ENCODE assay signal across 13 cellular contexts in the genomic region with DNA sequence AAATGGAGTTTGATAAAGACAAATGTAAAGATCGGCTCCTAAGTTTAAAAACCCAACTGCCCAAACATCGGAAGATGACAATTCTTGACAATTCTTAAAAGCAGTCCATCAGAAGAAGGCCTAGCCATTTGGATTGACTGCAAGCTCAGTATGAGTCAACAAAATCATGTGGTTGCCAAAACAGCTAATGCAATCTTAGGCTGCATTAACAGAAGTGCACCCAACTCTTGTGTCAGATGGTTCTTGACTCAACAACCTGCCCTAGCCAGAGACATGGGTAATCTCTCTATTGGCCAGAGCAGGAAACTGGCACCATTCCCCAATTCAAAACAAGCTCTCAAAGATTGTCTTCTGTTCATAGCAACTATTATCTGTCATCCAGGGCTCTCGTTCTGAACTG. TPM values are rescaled to one million over a fixed set of nuclear protein-coding genes. Genes with fewer than 3 reads are reported as not detected.
DNase-seq lines count a peak whose midpoint lies in the region; ATAC-seq, FAIRE-seq and TF ChIP-seq lines count a peak whose summit lies in the region.
"Had no signal": no experiment of that assay in that cellular context is flagged by ENCODE, and none has a peak within 500 bp of the region (broad histone marks: within the 10 kb centered on the region; RNA-seq: fewer than 3 reads in every experiment).

No MANE protein-coding gene starts in this region.

- intact Hi-C loops in HepG2 (cut with micrococcal nuclease; ENCODE audit: unreplicated experiment): no loop called here

- WGBS in liver: 82% methylated on average over 3 of the region's 3 CpGs
- WGBS in HepG2 (ENCODE audit: low lambda C conversion rate): 55% methylated on average over 3 of the region's 3 CpGs
- 69 to 71% methylated on average over 3 of the region's 3 CpGs for WGBS in upper lobe of left lung, 2 donors
- WGBS in trophoblast cell (ENCODE audit: extremely low coverage, insufficient coverage, insufficient read length): no CpG with 5 or more reads among the region's 3 CpGs

- CTCF ChIA-PET in HepG2 (lab: Yijun Ruan, JAX; ENCODE audit: low intra/inter-chr PET ratio, low total read pairs): no interaction called here

- H3K79me1 ChIP-seq in trophoblast cell (ENCODE audit: low read length): no peaks in the 10 kb centered on the region

- H2AFZ ChIP-seq in HepG2 (ENCODE audit: low read length): no peak overlapping the region
- H2AFZ ChIP-seq in trophoblast cell (ENCODE audit: insufficient read depth, low read length, poor library complexity): no peak overlapping the region

- H3K4me1 ChIP-seq in liver (ENCODE audit: control insufficient read depth in 4 of 4, insufficient read depth in 4 of 4, low read length in 3 of 4): peaks cover 0 to 7% (median 1%) of the 10 kb centered on the region in 4 donors
- H3K4me1 ChIP-seq in HepG2 (ENCODE audit: insufficient read depth, low read length): peaks cover 23% of the 10 kb centered on the region
- H3K4me1 ChIP-seq in upper lobe of left lung: peaks cover 0 to 9% (median 3%) of the 10 kb centered on the region in 4 donors
- H3K4me1 ChIP-seq in trophoblast cell (ENCODE audit: control insufficient read depth in 1 of 2, insufficient read depth in 2 of 2, low read length in 2 of 2): peaks cover 0 to 3% of the 10 kb centered on the region in 2 experiments

- TF ChIP-seq EP300 in HepG2 (IDR thresholded peaks at IDR 0.05; ENCODE audit: low read depth in 2 of 2, low read length in 2 of 2): no peak
- no peak for TF ChIP-seq EP300 in HepG2 (CRISPR knock-in tag; IDR thresholded peaks at IDR 0.05; ENCODE audit: borderline replicate concordance)
- peak in 1 of 4 donors; percentile 13 for TF ChIP-seq EP300 in upper lobe of left lung (IDR thresholded peaks at IDR 0.05)

- H3K27me3 ChIP-seq in liver (ENCODE audit: control insufficient read depth in 4 of 4, insufficient read depth in 4 of 4, low read length in 3 of 4) (no peaks in the 10 kb centered on the region), HepG2 (ENCODE audit: control insufficient read depth in 1 of 2, insufficient read depth in 2 of 2, low read length in 2 of 2) (peaks cover 0 to 14% of the 10 kb centered on the region in 2 experiments; a peak in 2 of 5 replicates), upper lobe of left lung (no peaks in the 10 kb centered on the region), trophoblast cell (ENCODE audit: insufficient read depth, low read length) (no peaks in the 10 kb centered on the region)

- H3K4ac ChIP-seq in trophoblast cell (ENCODE audit: low read depth, low read length): no peak overlapping the region

- H4K20me1 ChIP-seq in HepG2 (ENCODE audit: insufficient read depth, low read length): no peaks in the 10 kb centered on the region

- H3K27ac ChIP-seq in liver (ENCODE audit: low read depth in 1 of 2, low read length in 2 of 2): no peak overlapping the region
- no peak overlapping the region for H3K27ac ChIP-seq in HepG2 (ENCODE audit: extremely low read length, insufficient read depth, low read length)
- H3K27ac ChIP-seq in upper lobe of left lung: peak overlapping the region; percentile 23 to 75 (median 50)
- H3K27ac ChIP-seq in trophoblast cell (ENCODE audit: low read depth, low read length): no peak overlapping the region

- TF ChIP-seq POLR2A in HepG2 (IDR thresholded peaks at IDR 0.05; ENCODE audit: insufficient read depth in 1 of 2, low read depth in 2 of 2, low read length in 2 of 2) (no peak), upper lobe of left lung (IDR thresholded peaks at IDR 0.05) (no peak)

- no peak overlapping the region for H3K4me2 ChIP-seq in HepG2 (ENCODE audit: low read depth, low read length)
- H3K4me2 ChIP-seq in trophoblast cell (ENCODE audit: low read length): no peak overlapping the region

- H4K91ac ChIP-seq in trophoblast cell (ENCODE audit: low read depth, low read length): no peak overlapping the region

- H2AK5ac ChIP-seq in trophoblast cell (ENCODE audit: low read length): no peak overlapping the region

- in situ Hi-C loops in HepG2 (cut with HindIII; ENCODE audit: extremely low pct_ligation_motif_present, low pct_unique_long_range_greater_than_20kb): no loop called here
- in situ Hi-C loops in GM13977 (cut with MboI; ENCODE audit: low pct_unique_long_range_greater_than_20kb, low sequenced_read_pairs, unreplicated experiment): no loop called here

- TF ChIP-seq RAD21 in liver (IDR thresholded peaks at IDR 0.05) (no peak), HepG2 (CRISPR knock-in tag; IDR thresholded peaks at IDR 0.05) (no peak)

- no peak overlapping the region for H2BK12ac ChIP-seq in trophoblast cell (ENCODE audit: low read length)

- no peak for DNase-seq in HepG2 (ENCODE audit: low spot score)
- DNase-seq in SKM-1 treated with dmso at 0.1 percent for 144 hours (lab: John Stamatoyannopoulos, UW; ENCODE audit: unreplicated experiment): peak; percentile 68
- DNase-seq in glomerular visceral epithelial cell (ENCODE audit: extremely low spot score): peak; percentile 14
- DNase-seq in upper lobe of left lung: peak in 1 of 2 donors; percentile 74
- DNase-seq in NCI-H345 treated with DMSO at 0.1 percent for 48 hours (lab: John Stamatoyannopoulos, UW; ENCODE audit: unreplicated experiment): no peak
- DNase-seq in trophoblast cell: no peak
- DNase-seq in GM13977 (ENCODE audit: low spot score): no peak
- DNase-seq: activated CD4-positive, CD25-positive, alpha-beta regulatory T cell; stimulated activated CD4-positive, alpha-beta T cell treated with anti-CD3 and anti-CD28 coated beads, Interleukin-4, amount 100 ng/mL, for 4 hours had no signal

- FAIRE-seq in HepG2 (lab: Jason Lieb, UNC): no peak
- FAIRE-seq: frontal cortex had no signal

- no peak for ATAC-seq in HepG2
- peak; percentile 41 to 81 for ATAC-seq in upper lobe of left lung (ENCODE audit: low FRiP score in 2 of 2)

- H3K9me3 ChIP-seq in liver (ENCODE audit: control insufficient read depth in 4 of 4, low read length in 3 of 4): no peaks in the 10 kb centered on the region
- no peaks in the 10 kb centered on the region for H3K9me3 ChIP-seq in HepG2 (ENCODE audit: low read length)
- H3K9me3 ChIP-seq in upper lobe of left lung: no peaks in the 10 kb centered on the region
- no peaks in the 10 kb centered on the region for H3K9me3 ChIP-seq in trophoblast cell (ENCODE audit: insufficient read depth, low read depth, low read length)

- no peak overlapping the region for H4K8ac ChIP-seq in trophoblast cell (ENCODE audit: low read depth, low read length)

- H2BK120ac ChIP-seq in trophoblast cell (ENCODE audit: insufficient read depth, low read length, poor library complexity): no peak overlapping the region

- no peak overlapping the region for H4K12ac ChIP-seq in trophoblast cell (ENCODE audit: low read depth, low read length)

- TF ChIP-seq CTCF in liver (IDR thresholded peaks at IDR 0.05; ENCODE audit: low read depth, low read length, missing input control) (no peak), HepG2 (CRISPR knock-in tag; IDR thresholded peaks at IDR 0.05) (no peak), upper lobe of left lung (IDR thresholded peaks at IDR 0.05) (no peak), GM13977 (IDR thresholded peaks at IDR 0.05; ENCODE audit: extremely low read depth, insufficient read depth, missing control alignments) (no peak)

- BruUV-seq in HepG2 (replicated peaks; lab: Mats Ljungman, UMichigan): no TSS peak

- H3K79me2 ChIP-seq in HepG2 (ENCODE audit: insufficient read depth, low read length): no peaks in the 10 kb centered on the region
- H3K79me2 ChIP-seq in trophoblast cell (ENCODE audit: control insufficient read depth, insufficient read depth, low read length, poor library complexity): no peaks in the 10 kb centered on the region

- no peak overlapping the region for H3K9ac ChIP-seq in liver (ENCODE audit: low read depth in 1 of 2, low read length in 2 of 2)
- no peak overlapping the region for H3K9ac ChIP-seq in HepG2 (ENCODE audit: insufficient read depth, low read depth, low read length)
- H3K9ac ChIP-seq in trophoblast cell (ENCODE audit: low read length): no peak overlapping the region

- H3K23ac ChIP-seq in trophoblast cell (ENCODE audit: low read length): no peak overlapping the region

- H3K18ac ChIP-seq in trophoblast cell (ENCODE audit: low read length): no peak overlapping the region

- POLR2A ChIA-PET in HepG2 (lab: Yijun Ruan, JAX): no interaction called here

- H3K4me3 ChIP-seq in liver (ENCODE audit: low read depth in 1 of 3, low read length in 3 of 3) (no peak overlapping the region), HepG2 (replicated peaks in 1 of 3; ENCODE audit: insufficient read depth in 1 of 3, low read depth in 2 of 3, low read length in 3 of 3) (no peak overlapping the region), upper lobe of left lung (no peak overlapping the region), trophoblast cell (ENCODE audit: low read depth, low read length) (no peak overlapping the region)

- H3K36me3 ChIP-seq in liver (ENCODE audit: control insufficient read depth in 4 of 4, insufficient read depth in 3 of 4, low read depth in 1 of 4, low read length in 3 of 4) (no peaks in the 10 kb centered on the region), HepG2 (replicated peaks in 1 of 2; ENCODE audit: control insufficient read depth in 1 of 2, insufficient read depth in 2 of 2, low read length in 2 of 2) (no peaks in the 10 kb centered on the region), upper lobe of left lung (no peaks in the 10 kb centered on the region), trophoblast cell (ENCODE audit: control insufficient read depth in 1 of 2, insufficient read depth in 2 of 2, low read length in 2 of 2) (no peaks in the 10 kb centered on the region)

- no peak overlapping the region for H3K14ac ChIP-seq in trophoblast cell (ENCODE audit: low read length)

- no peak overlapping the region for H2BK5ac ChIP-seq in trophoblast cell (ENCODE audit: low read depth, low read length, poor library complexity)

RNA-seq across cellular contexts. Expression of gene NCF2, which starts 9.9 kb away (rescaled TPM):
- 10 to 100 TPM; 11.5 to 15.1 TPM for total RNA-seq in liver
- polyA plus RNA-seq in liver: 1 to 10 TPM; 1.2 to 3.4 TPM
- 0.46 and 1.1 TPM in 2 replicates for total RNA-seq in HepG2 (2016; rRNA removed; fragmentation: Illumina TruSeq; extraction: Trizol)
- total RNA-seq in HepG2 (2016; cell fraction: cytosol; rRNA removed; fragmentation: Illumina TruSeq; extraction: Trizol; ENCODE audit: low read depth): 0.26 and 0.30 TPM in 2 replicates
- total RNA-seq in HepG2 (2016; cell fraction: insoluble cytoplasmic fraction; rRNA removed; fragmentation: Illumina TruSeq; extraction: Trizol): 0.37 and 0.41 TPM in 2 replicates
- total RNA-seq in HepG2 (2016; cell fraction: membrane; rRNA removed; fragmentation: Illumina TruSeq; extraction: Trizol): 0.14 and 0.19 TPM in 2 replicates
- not detected in 2 replicates for total RNA-seq in HepG2 (2016; cell fraction: nucleus; rRNA removed; fragmentation: Illumina TruSeq; extraction: Trizol)
- 0.18 and 0.25 TPM in 2 replicates for polyA plus RNA-seq in HepG2 (2011; rRNA removed)
- polyA plus RNA-seq in HepG2 (2011; cell fraction: cytosol; rRNA removed): 0.50 and 0.68 TPM in 2 replicates
- 0.10 and 0.35 TPM in 2 replicates for polyA plus RNA-seq in HepG2 (2011; cell fraction: nucleus; rRNA removed)
- 0.21 and 0.25 TPM in 2 replicates for polyA plus RNA-seq in HepG2 (2012)
- polyA plus RNA-seq in HepG2 (2016; cell fraction: cytosol; fragmentation: Illumina TruSeq; extraction: Trizol; ENCODE audit: low read depth): 0.14 and 0.24 TPM in 2 replicates
- 0.27 and 1.4 TPM in 2 replicates for polyA plus RNA-seq in HepG2 (2016; cell fraction: insoluble cytoplasmic fraction; fragmentation: Illumina TruSeq; extraction: Trizol; ENCODE audit: low read depth)
- polyA plus RNA-seq in HepG2 (2016; cell fraction: membrane; fragmentation: Illumina TruSeq; extraction: Trizol; ENCODE audit: low read depth): 0.43 and 0.53 TPM in 2 replicates
- 0.72 TPM in 1 of 2 replicates, not detected in the other for polyA plus RNA-seq in HepG2 (2016; cell fraction: nucleus; fragmentation: Illumina TruSeq; extraction: Trizol; ENCODE audit: insufficient read depth, low read depth)
- 3.3 TPM in 1 of 2 replicates, not detected in the other for polyA minus RNA-seq in HepG2 (2011; rRNA and poly(A)+ RNA removed; ENCODE audit: low replicate concordance)
- not detected in 2 replicates for polyA minus RNA-seq in HepG2 (2011; cell fraction: cytosol; rRNA and poly(A)+ RNA removed)
- polyA minus RNA-seq in HepG2 (2011; cell fraction: nucleus; rRNA and poly(A)+ RNA removed): not detected in 2 replicates
- total RNA-seq in upper lobe of left lung: 100 to 1,000 TPM in 4 of 6 donors, 10 to 100 TPM in 2; 68.5 to 202 (median 143) TPM
- 3.5 and 3.8 TPM in 2 replicates for polyA plus RNA-seq in trophoblast cell (2013)

RNA-seq across cellular contexts. Expression of gene ARPC5, which starts 35.4 kb away (rescaled TPM):
- total RNA-seq in liver (10 to 100 TPM; 34.9 to 60.1 TPM), HepG2 (2016; rRNA removed; fragmentation: Illumina TruSeq; extraction: Trizol) (106 and 148 TPM in 2 replicates), upper lobe of left lung (100 to 1,000 TPM in 4 of 6 donors, 10 to 100 TPM in 2; 28.3 to 193 (median 109) TPM)
- polyA plus RNA-seq in liver (10 to 100 TPM; 48.5 to 67.0 TPM), HepG2 (2011; rRNA removed) (40.1 and 48.4 TPM in 2 replicates)
- 8.0 and 11.5 TPM in 2 replicates for total RNA-seq in HepG2 (2016; cell fraction: cytosol; rRNA removed; fragmentation: Illumina TruSeq; extraction: Trizol; ENCODE audit: low read depth)
- total RNA-seq in HepG2 (2016; cell fraction: insoluble cytoplasmic fraction; rRNA removed; fragmentation: Illumina TruSeq; extraction: Trizol): 110 and 163 TPM in 2 replicates
- total RNA-seq in HepG2 (2016; cell fraction: membrane; rRNA removed; fragmentation: Illumina TruSeq; extraction: Trizol): 39.6 and 47.2 TPM in 2 replicates
- total RNA-seq in HepG2 (2016; cell fraction: nucleus; rRNA removed; fragmentation: Illumina TruSeq; extraction: Trizol): 45.8 TPM in 2 replicates
- 21.1 and 33.4 TPM in 2 replicates for polyA plus RNA-seq in HepG2 (2011; cell fraction: cytosol; rRNA removed)
- 7.7 and 10.0 TPM in 2 replicates for polyA plus RNA-seq in HepG2 (2011; cell fraction: nucleus; rRNA removed)
- 50.2 and 53.9 TPM in 2 replicates for polyA plus RNA-seq in HepG2 (2012)
- 8.8 and 9.5 TPM in 2 replicates for polyA plus RNA-seq in HepG2 (2016; cell fraction: cytosol; fragmentation: Illumina TruSeq; extraction: Trizol; ENCODE audit: low read depth)
- 146 and 157 TPM in 2 replicates for polyA plus RNA-seq in HepG2 (2016; cell fraction: insoluble cytoplasmic fraction; fragmentation: Illumina TruSeq; extraction: Trizol; ENCODE audit: low read depth)
- polyA plus RNA-seq in HepG2 (2016; cell fraction: membrane; fragmentation: Illumina TruSeq; extraction: Trizol; ENCODE audit: low read depth): 29.5 and 30.2 TPM in 2 replicates
- 58.8 and 62.7 TPM in 2 replicates for polyA plus RNA-seq in HepG2 (2016; cell fraction: nucleus; fragmentation: Illumina TruSeq; extraction: Trizol; ENCODE audit: insufficient read depth, low read depth)
- polyA minus RNA-seq in HepG2 (2011; rRNA and poly(A)+ RNA removed; ENCODE audit: low replicate concordance): 16.7 and 70.1 TPM in 2 replicates
- polyA minus RNA-seq in HepG2 (2011; cell fraction: cytosol; rRNA and poly(A)+ RNA removed): 28.3 and 29.7 TPM in 2 replicates
- polyA minus RNA-seq in HepG2 (2011; cell fraction: nucleus; rRNA and poly(A)+ RNA removed): 44.3 and 44.4 TPM in 2 replicates
- polyA plus RNA-seq in trophoblast cell (2013): 127 and 133 TPM in 2 replicates

RNA-seq across cellular contexts. Expression of gene APOBEC4, which starts 53.0 kb away (rescaled TPM):
- total RNA-seq in liver (not detected), HepG2 (2016; rRNA removed; fragmentation: Illumina TruSeq; extraction: Trizol) (not detected in 2 replicates), upper lobe of left lung (1 to 10 TPM in 3 of 6 donors, under 1 TPM in 3; 0.20 to 5.6 (median 1.9) TPM)
- polyA plus RNA-seq in liver (not detected), HepG2 (2011; rRNA removed) (not detected in 2 replicates)
- total RNA-seq in HepG2 (2016; cell fraction: cytosol; rRNA removed; fragmentation: Illumina TruSeq; extraction: Trizol; ENCODE audit: low read depth): not detected in 2 replicates
- not detected in 2 replicates for total RNA-seq in HepG2 (2016; cell fraction: insoluble cytoplasmic fraction; rRNA removed; fragmentation: Illumina TruSeq; extraction: Trizol)
- not detected in 2 replicates for total RNA-seq in HepG2 (2016; cell fraction: membrane; rRNA removed; fragmentation: Illumina TruSeq; extraction: Trizol)
- total RNA-seq in HepG2 (2016; cell fraction: nucleus; rRNA removed; fragmentation: Illumina TruSeq; extraction: Trizol): not detected in 2 replicates
- not detected in 2 replicates for polyA plus RNA-seq in HepG2 (2011; cell fraction: cytosol; rRNA removed)
- not detected in 2 replicates for polyA plus RNA-seq in HepG2 (2011; cell fraction: nucleus; rRNA removed)
- not detected in 2 replicates for polyA plus RNA-seq in HepG2 (2012)
- polyA plus RNA-seq in HepG2 (2016; cell fraction: cytosol; fragmentation: Illumina TruSeq; extraction: Trizol; ENCODE audit: low read depth): not detected in 2 replicates
- not detected in 2 replicates for polyA plus RNA-seq in HepG2 (2016; cell fraction: insoluble cytoplasmic fraction; fragmentation: Illumina TruSeq; extraction: Trizol; ENCODE audit: low read depth)
- polyA plus RNA-seq in HepG2 (2016; cell fraction: membrane; fragmentation: Illumina TruSeq; extraction: Trizol; ENCODE audit: low read depth): not detected in 2 replicates
- polyA plus RNA-seq in HepG2 (2016; cell fraction: nucleus; fragmentation: Illumina TruSeq; extraction: Trizol; ENCODE audit: insufficient read depth, low read depth): not detected in 2 replicates
- polyA minus RNA-seq in HepG2 (2011; rRNA and poly(A)+ RNA removed; ENCODE audit: low replicate concordance): not detected in 2 replicates
- polyA minus RNA-seq in HepG2 (2011; cell fraction: cytosol; rRNA and poly(A)+ RNA removed): not detected in 2 replicates
- polyA minus RNA-seq in HepG2 (2011; cell fraction: nucleus; rRNA and poly(A)+ RNA removed): not detected in 2 replicates
- polyA plus RNA-seq in trophoblast cell (2013): not detected in 2 replicates
- total RNA-seq: activated naive CD4-positive, alpha-beta T cell treated with anti-CD3 and anti-CD28 coated beads, Interleukin-2, amount 50 U/mL, for 72 hours; CD4-positive, CD25-positive, alpha-beta regulatory T cell; frontal cortex had no signal
- polyA plus RNA-seq: CD4-positive, CD25-positive, alpha-beta regulatory T cell had no signal

Comparison
In these comparisons a context has a peak if more than half of its experiments do, and no peak if none do; other contexts are left out.
1. H3K27ac ChIP-seq: peak in upper lobe of left lung (4 of 4); none in liver (0 of 2), HepG2 (single experiment) and trophoblast cell (single experiment).
2. DNase-seq: peak in SKM-1 treated with dmso at 0.1 percent for 144 hours (single experiment) and glomerular visceral epithelial cell (single experiment); none in HepG2 (single experiment), NCI-H345 treated with DMSO at 0.1 percent for 48 hours (single experiment), trophoblast cell (0 of 2) and GM13977 (single experiment).
3. RNA of gene NCF2, which starts 9.9 kb away (total RNA-seq): 68.5 to 202 TPM in upper lobe of left lung; 11.5 to 15.1 TPM in liver and 0.14 to 1.1 TPM in HepG2; every median in the first group is over 4 times any median in the second.